ENCODE assay signal across 5 cellular contexts in genomic region chr15:74160390-74160789, GRCh38. TPM values are rescaled to one million over a fixed set of nuclear protein-coding genes. Genes with fewer than 3 reads are reported as not detected.
"Had no signal": no experiment of that assay in that cellular context is flagged by ENCODE, and none has a peak within 500 bp of the region (broad histone marks: within the 10 kb centered on the region; RNA-seq: fewer than 3 reads in every experiment).

No MANE protein-coding gene starts in this region.

RNA-seq across cellular contexts. Expression of gene ISLR2, which starts 30.0 kb away (rescaled TPM):
- total RNA-seq: thoracic aorta had no signal

RNA-seq across cellular contexts. Expression of gene STRA6, which starts 42.2 kb away (rescaled TPM):
- total RNA-seq: subcutaneous adipose tissue, thyroid gland, transverse colon, upper lobe of right lung had no signal
